Comparison of ENCODE assay signal across 1 cellular context in the genomic region with DNA sequence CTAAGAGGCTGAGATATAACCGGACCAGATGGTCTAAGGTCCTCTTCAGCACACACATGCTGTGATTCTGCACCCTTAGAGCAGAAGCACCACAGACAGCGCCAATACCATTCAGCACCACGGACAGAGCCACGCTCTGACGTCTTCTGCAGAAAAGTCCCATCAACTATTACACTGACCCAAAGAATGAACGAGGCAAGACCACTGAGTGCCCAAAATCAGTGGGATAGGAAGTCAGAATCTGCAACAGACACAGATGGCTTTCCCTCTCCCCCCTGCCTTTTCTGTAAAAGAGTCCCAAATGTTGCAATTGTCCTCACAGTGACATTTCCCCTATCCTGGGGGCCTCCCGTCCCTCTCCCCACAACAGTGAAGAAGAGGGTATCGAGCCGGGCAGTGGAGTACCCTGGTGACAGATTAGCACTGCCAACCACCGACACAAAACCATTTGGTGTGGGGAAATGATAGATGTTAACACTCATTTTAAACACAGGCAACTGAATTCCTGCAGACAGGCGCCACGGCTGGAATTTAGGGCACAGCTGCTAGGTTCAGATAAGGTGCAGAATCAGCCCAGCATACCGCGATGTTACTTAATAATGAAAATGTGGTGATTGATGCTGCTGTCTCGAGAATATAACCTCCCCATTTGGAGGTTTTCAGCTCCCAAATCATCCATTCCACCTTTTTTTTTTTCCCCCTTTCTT.
TF ChIP-seq lines count a peak whose summit lies in the region.

No MANE protein-coding gene starts in this region.

TF ChIP-seq in HepG2, 621 proteins besides CTCF, POLR2A, EP300 and RAD21 (continued from another document and continues in another):
- TF ChIP-seq, protein P1, sequence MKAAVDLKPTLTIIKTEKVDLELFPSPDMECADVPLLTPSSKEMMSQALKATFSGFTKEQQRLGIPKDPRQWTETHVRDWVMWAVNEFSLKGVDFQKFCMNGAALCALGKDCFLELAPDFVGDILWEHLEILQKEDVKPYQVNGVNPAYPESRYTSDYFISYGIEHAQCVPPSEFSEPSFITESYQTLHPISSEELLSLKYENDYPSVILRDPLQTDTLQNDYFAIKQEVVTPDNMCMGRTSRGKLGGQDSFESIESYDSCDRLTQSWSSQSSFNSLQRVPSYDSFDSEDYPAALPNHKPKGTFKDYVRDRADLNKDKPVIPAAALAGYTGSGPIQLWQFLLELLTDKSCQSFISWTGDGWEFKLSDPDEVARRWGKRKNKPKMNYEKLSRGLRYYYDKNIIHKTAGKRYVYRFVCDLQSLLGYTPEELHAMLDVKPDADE (CRISPR knock-in tag; IDR thresholded peaks at IDR 0.05), result peak; percentile 99
- TF ChIP-seq SOX13 (IDR thresholded peaks at IDR 0.05) (no peak), SOX13 (CRISPR knock-in tag; conservative IDR thresholded peaks at IDR 0.05 in 1 of 2, IDR thresholded peaks at IDR 0.05 in 1 of 2) (peak in 1 of 2 experiments; percentile 89; a peak in 2 of 4 replicates), ZNF883 (CRISPR knock-in tag; IDR thresholded peaks at IDR 0.05; ENCODE audit: not compliant biosample characterization) (peak; percentile 100), EED (CRISPR knock-in tag; IDR thresholded peaks at IDR 0.05) (peak; percentile 97), NR2F1 (CRISPR knock-in tag; IDR thresholded peaks at IDR 0.05) (peak in 1 of 2 experiments; percentile 93; a peak in 3 of 4 replicates), ZNF317 (CRISPR knock-in tag; IDR thresholded peaks at IDR 0.05) (peak; percentile 95), RCOR2 (CRISPR knock-in tag; IDR thresholded peaks at IDR 0.05) (peak; percentile 93), ZNF234 (CRISPR knock-in tag; conservative IDR thresholded peaks at IDR 0.05) (peak; percentile 99), ZMYM3 (CRISPR knock-in tag; IDR thresholded peaks at IDR 0.05) (peak; percentile 65; the same call in 1 of the 2 replicates), NFIB (CRISPR knock-in tag; IDR thresholded peaks at IDR 0.05; ENCODE audit: borderline replicate concordance) (no peak), DR1 (CRISPR knock-in tag; IDR thresholded peaks at IDR 0.05) (peak; percentile 87), ARNT2 (CRISPR knock-in tag; IDR thresholded peaks at IDR 0.05; ENCODE audit: low read depth) (peak; percentile 98), POLR2G (IDR thresholded peaks at IDR 0.05; ENCODE audit: low read depth, low read length) (no peak), ZNF570 (CRISPR knock-in tag; IDR thresholded peaks at IDR 0.05; ENCODE audit: borderline replicate concordance) (peak; percentile 98; the same call in 1 of the 2 replicates), NAIF1 (CRISPR knock-in tag; IDR thresholded peaks at IDR 0.05; ENCODE audit: borderline replicate concordance) (peak; percentile 92), TOPORS (CRISPR knock-in tag; IDR thresholded peaks at IDR 0.05) (peak; percentile 99), ZNF546 (CRISPR knock-in tag; conservative IDR thresholded peaks at IDR 0.05) (peak; percentile 99), SALL1 (CRISPR knock-in tag; IDR thresholded peaks at IDR 0.05) (peak; percentile 100), TAF1 (CRISPR knock-in tag; IDR thresholded peaks at IDR 0.05) (peak; percentile 87), ZNF24 (IDR thresholded peaks at IDR 0.05) (no peak), SKI (IDR thresholded peaks at IDR 0.05; ENCODE audit: partially characterized antibody) (no peak), WIZ (CRISPR knock-in tag; IDR thresholded peaks at IDR 0.05) (peak; percentile 100), SSRP1 (CRISPR knock-in tag; IDR thresholded peaks at IDR 0.05) (no peak), ZNF766 (CRISPR knock-in tag; IDR thresholded peaks at IDR 0.05; ENCODE audit: borderline replicate concordance) (peak; percentile 100), TGIF2 (CRISPR knock-in tag; IDR thresholded peaks at IDR 0.05) (peak; percentile 100), ZNF263 (CRISPR knock-in tag; IDR thresholded peaks at IDR 0.05) (peak; percentile 92), HNF4G (IDR thresholded peaks at IDR 0.05; ENCODE audit: borderline replicate concordance, low read depth, low read length) (no peak), HNF4G (CRISPR knock-in tag; IDR thresholded peaks at IDR 0.05; ENCODE audit: borderline replicate concordance, low read depth) (peak; percentile 69; the same call in 1 of the 2 replicates), ZNF510 (CRISPR knock-in tag; IDR thresholded peaks at IDR 0.05; ENCODE audit: low read depth) (peak; percentile 97), CC2D1A (CRISPR knock-in tag; IDR thresholded peaks at IDR 0.05) (peak; percentile 91; the same call in 1 of the 2 replicates), TCF12 (IDR thresholded peaks at IDR 0.05) (no peak), TCF12 (CRISPR knock-in tag; IDR thresholded peaks at IDR 0.05) (no peak; the same call in 1 of the 2 replicates), ZZZ3 (CRISPR knock-in tag; IDR thresholded peaks at IDR 0.05; ENCODE audit: borderline replicate concordance) (peak; percentile 56; the same call in 1 of the 2 replicates), ESRRA (CRISPR knock-in tag; IDR thresholded peaks at IDR 0.05; ENCODE audit: low read depth) (peak; percentile 90), ZMYM2 (CRISPR knock-in tag; IDR thresholded peaks at IDR 0.05) (no peak; the same call in 1 of the 2 replicates), KDM1A (CRISPR knock-in tag; IDR thresholded peaks at IDR 0.05) (peak; percentile 83; the same call in 1 of the 2 replicates), ZFP36L1 (CRISPR knock-in tag; IDR thresholded peaks at IDR 0.05) (peak; percentile 99), HDAC1 (CRISPR knock-in tag; IDR thresholded peaks at IDR 0.05) (peak; percentile 75), NRL (CRISPR knock-in tag; IDR thresholded peaks at IDR 0.05; ENCODE audit: borderline replicate concordance) (peak; percentile 67), MEIS1 (CRISPR knock-in tag; IDR thresholded peaks at IDR 0.05; ENCODE audit: borderline replicate concordance) (peak; percentile 94; the same call in 1 of the 2 replicates), ZNF333 (CRISPR knock-in tag; IDR thresholded peaks at IDR 0.05; ENCODE audit: borderline replicate concordance) (peak; percentile 99), ZNF143 (CRISPR knock-in tag; IDR thresholded peaks at IDR 0.05) (peak; percentile 72; the same call in 1 of the 2 replicates), ZNF367 (CRISPR knock-in tag; IDR thresholded peaks at IDR 0.05; ENCODE audit: borderline replicate concordance) (peak; percentile 99), PCBP1 (IDR thresholded peaks at IDR 0.05; ENCODE audit: borderline replicate concordance, low read depth, low read length) (no peak)
- TF ChIP-seq, protein P2, sequence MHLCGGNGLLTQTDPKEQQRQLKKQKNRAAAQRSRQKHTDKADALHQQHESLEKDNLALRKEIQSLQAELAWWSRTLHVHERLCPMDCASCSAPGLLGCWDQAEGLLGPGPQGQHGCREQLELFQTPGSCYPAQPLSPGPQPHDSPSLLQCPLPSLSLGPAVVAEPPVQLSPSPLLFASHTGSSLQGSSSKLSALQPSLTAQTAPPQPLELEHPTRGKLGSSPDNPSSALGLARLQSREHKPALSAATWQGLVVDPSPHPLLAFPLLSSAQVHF (CRISPR knock-in tag; IDR thresholded peaks at IDR 0.05), result peak; percentile 98
- TF ChIP-seq, protein P3, sequence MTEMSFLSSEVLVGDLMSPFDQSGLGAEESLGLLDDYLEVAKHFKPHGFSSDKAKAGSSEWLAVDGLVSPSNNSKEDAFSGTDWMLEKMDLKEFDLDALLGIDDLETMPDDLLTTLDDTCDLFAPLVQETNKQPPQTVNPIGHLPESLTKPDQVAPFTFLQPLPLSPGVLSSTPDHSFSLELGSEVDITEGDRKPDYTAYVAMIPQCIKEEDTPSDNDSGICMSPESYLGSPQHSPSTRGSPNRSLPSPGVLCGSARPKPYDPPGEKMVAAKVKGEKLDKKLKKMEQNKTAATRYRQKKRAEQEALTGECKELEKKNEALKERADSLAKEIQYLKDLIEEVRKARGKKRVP (CRISPR knock-in tag; IDR thresholded peaks at IDR 0.05), result peak in 1 of 2 experiments; percentile 72; a peak in 2 of 4 replicates
- TF ChIP-seq, protein P4, sequence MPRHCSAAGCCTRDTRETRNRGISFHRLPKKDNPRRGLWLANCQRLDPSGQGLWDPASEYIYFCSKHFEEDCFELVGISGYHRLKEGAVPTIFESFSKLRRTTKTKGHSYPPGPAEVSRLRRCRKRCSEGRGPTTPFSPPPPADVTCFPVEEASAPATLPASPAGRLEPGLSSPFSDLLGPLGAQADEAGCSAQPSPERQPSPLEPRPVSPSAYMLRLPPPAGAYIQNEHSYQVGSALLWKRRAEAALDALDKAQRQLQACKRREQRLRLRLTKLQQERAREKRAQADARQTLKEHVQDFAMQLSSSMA (CRISPR knock-in tag; IDR thresholded peaks at IDR 0.05), result peak; percentile 97
- TF ChIP-seq, protein P5, sequence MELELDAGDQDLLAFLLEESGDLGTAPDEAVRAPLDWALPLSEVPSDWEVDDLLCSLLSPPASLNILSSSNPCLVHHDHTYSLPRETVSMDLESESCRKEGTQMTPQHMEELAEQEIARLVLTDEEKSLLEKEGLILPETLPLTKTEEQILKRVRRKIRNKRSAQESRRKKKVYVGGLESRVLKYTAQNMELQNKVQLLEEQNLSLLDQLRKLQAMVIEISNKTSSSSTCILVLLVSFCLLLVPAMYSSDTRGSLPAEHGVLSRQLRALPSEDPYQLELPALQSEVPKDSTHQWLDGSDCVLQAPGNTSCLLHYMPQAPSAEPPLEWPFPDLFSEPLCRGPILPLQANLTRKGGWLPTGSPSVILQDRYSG (CRISPR knock-in tag; IDR thresholded peaks at IDR 0.05), result peak; percentile 99
- TF ChIP-seq, protein P6, sequence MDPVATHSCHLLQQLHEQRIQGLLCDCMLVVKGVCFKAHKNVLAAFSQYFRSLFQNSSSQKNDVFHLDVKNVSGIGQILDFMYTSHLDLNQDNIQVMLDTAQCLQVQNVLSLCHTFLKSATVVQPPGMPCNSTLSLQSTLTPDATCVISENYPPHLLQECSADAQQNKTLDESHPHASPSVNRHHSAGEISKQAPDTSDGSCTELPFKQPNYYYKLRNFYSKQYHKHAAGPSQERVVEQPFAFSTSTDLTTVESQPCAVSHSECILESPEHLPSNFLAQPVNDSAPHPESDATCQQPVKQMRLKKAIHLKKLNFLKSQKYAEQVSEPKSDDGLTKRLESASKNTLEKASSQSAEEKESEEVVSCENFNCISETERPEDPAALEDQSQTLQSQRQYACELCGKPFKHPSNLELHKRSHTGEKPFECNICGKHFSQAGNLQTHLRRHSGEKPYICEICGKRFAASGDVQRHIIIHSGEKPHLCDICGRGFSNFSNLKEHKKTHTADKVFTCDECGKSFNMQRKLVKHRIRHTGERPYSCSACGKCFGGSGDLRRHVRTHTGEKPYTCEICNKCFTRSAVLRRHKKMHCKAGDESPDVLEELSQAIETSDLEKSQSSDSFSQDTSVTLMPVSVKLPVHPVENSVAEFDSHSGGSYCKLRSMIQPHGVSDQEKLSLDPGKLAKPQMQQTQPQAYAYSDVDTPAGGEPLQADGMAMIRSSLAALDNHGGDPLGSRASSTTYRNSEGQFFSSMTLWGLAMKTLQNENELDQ (CRISPR knock-in tag; IDR thresholded peaks at IDR 0.05; ENCODE audit: borderline replicate concordance), result peak; percentile 100
- TF ChIP-seq, protein P7, sequence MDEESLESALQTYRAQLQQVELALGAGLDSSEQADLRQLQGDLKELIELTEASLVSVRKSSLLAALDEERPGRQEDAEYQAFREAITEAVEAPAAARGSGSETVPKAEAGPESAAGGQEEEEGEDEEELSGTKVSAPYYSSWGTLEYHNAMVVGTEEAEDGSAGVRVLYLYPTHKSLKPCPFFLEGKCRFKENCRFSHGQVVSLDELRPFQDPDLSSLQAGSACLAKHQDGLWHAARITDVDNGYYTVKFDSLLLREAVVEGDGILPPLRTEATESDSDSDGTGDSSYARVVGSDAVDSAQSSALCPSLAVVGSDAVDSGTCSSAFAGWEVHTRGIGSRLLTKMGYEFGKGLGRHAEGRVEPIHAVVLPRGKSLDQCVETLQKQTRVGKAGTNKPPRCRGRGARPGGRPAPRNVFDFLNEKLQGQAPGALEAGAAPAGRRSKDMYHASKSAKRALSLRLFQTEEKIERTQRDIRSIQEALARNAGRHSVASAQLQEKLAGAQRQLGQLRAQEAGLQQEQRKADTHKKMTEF (CRISPR knock-in tag; IDR thresholded peaks at IDR 0.05), result peak; percentile 95
- TF ChIP-seq, protein P8, sequence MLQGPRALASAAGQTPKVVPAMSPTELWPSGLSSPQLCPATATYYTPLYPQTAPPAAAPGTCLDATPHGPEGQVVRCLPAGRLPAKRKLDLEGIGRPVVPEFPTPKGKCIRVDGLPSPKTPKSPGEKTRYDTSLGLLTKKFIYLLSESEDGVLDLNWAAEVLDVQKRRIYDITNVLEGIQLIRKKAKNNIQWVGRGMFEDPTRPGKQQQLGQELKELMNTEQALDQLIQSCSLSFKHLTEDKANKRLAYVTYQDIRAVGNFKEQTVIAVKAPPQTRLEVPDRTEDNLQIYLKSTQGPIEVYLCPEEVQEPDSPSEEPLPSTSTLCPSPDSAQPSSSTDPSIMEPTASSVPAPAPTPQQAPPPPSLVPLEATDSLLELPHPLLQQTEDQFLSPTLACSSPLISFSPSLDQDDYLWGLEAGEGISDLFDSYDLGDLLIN (CRISPR knock-in tag; IDR thresholded peaks at IDR 0.05; ENCODE audit: borderline replicate concordance), result peak; percentile 100; the same call in 1 of the 2 replicates
- TF ChIP-seq, protein P9, sequence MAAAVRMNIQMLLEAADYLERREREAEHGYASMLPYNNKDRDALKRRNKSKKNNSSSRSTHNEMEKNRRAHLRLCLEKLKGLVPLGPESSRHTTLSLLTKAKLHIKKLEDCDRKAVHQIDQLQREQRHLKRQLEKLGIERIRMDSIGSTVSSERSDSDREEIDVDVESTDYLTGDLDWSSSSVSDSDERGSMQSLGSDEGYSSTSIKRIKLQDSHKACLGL (CRISPR knock-in tag; IDR thresholded peaks at IDR 0.05), result peak; percentile 97
- TF ChIP-seq, protein P10, sequence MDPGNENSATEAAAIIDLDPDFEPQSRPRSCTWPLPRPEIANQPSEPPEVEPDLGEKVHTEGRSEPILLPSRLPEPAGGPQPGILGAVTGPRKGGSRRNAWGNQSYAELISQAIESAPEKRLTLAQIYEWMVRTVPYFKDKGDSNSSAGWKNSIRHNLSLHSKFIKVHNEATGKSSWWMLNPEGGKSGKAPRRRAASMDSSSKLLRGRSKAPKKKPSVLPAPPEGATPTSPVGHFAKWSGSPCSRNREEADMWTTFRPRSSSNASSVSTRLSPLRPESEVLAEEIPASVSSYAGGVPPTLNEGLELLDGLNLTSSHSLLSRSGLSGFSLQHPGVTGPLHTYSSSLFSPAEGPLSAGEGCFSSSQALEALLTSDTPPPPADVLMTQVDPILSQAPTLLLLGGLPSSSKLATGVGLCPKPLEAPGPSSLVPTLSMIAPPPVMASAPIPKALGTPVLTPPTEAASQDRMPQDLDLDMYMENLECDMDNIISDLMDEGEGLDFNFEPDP (CRISPR knock-in tag; conservative IDR thresholded peaks at IDR 0.05), result peak; percentile 100
- TF ChIP-seq, protein P11, sequence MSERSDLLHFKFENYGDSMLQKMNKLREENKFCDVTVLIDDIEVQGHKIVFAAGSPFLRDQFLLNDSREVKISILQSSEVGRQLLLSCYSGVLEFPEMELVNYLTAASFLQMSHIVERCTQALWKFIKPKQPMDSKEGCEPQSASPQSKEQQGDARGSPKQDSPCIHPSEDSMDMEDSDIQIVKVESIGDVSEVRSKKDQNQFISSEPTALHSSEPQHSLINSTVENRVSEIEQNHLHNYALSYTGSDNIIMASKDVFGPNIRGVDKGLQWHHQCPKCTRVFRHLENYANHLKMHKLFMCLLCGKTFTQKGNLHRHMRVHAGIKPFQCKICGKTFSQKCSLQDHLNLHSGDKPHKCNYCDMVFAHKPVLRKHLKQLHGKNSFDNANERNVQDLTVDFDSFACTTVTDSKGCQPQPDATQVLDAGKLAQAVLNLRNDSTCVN (CRISPR knock-in tag; IDR thresholded peaks at IDR 0.05; ENCODE audit: borderline replicate concordance), result peak; percentile 99
